ENCODE assay signal across 10 cellular contexts in the genomic region with DNA sequence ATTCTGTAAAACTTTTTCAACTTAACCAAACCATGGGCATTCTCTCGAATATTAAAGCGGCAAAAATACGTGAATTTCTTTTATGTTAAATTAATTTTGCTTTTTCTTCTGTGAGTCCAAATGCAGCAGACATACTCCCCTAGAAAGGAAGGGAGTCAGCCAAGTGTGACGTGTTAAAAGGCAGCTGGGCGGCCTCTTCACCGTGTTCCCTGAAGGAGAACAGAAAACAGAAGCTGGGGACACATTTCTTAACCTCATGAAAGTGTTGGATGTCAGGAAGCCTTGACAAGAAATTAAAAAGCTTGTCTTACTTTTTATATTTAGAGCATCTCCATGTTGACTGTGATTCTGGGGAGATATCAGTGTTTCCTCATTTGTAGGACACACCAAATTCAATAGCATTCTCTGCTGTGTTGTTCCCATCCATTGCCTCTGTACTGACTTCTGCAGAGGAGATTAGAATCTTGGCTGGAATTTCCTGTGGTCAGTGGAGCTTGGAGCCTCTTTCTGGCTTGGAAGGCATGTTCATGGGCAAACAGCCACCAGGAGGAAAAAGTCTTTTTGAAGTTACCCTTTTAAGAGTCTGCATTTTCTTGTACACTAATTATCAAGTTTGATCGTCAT.
A peak's percentile ranks its signal among the peaks of the same experiment; 100 is the strongest.
DNase-seq lines count a peak whose midpoint lies in the region; ATAC-seq lines count a peak whose summit lies in the region.
"Had no signal": no experiment of that assay in that cellular context is flagged by ENCODE, and none has a peak within 500 bp of the region (broad histone marks: within the 10 kb centered on the region; RNA-seq: fewer than 3 reads in every experiment).

No MANE protein-coding gene starts in this region.

- H3K4me1 ChIP-seq in mesodermal cell (ENCODE audit: control insufficient read depth, insufficient read depth, low read length, poor library complexity, severe bottlenecking): peaks cover 33% of the 10 kb centered on the region

- ATAC-seq in GM18511 (IDR thresholded peaks at IDR 0.05; ENCODE audit: unreplicated experiment): no peak

- DNase-seq in DMS53 treated with DMSO at 0.1 percent for 48 hours (lab: John Stamatoyannopoulos, UW; ENCODE audit: unreplicated experiment): peak; percentile 73
- DNase-seq in NCI-H146 (lab: John Stamatoyannopoulos, UW): peak; percentile 59
- DNase-seq in dedifferentiated amniotic fluid mesenchymal stem cell (ENCODE audit: extremely low spot score): peak; percentile 20
- DNase-seq in DMS114 treated with DMSO at 0.1 percent for 48 hours (lab: John Stamatoyannopoulos, UW; ENCODE audit: unreplicated experiment): no peak
- no peak for DNase-seq in activated CD8-positive, alpha-beta memory T cell treated with anti-CD3 and anti-CD28 coated beads, Interleukin-2, amount 50 U/mL, for 4 hours
- no peak for DNase-seq in NCI-H128 (lab: John Stamatoyannopoulos, UW; ENCODE audit: unreplicated experiment)

- H3K4me3 ChIP-seq in mesodermal cell (ENCODE audit: extremely low read depth, insufficient read depth, low read length, poor library complexity, severe bottlenecking): no peak overlapping the region
- H3K4me3 ChIP-seq: coronary artery had no signal

- WGBS in mesodermal cell (ENCODE audit: insufficient coverage in 2 of 2), 2 experiments: 67 to 78% methylated on average over 3 of the region's 7 CpGs

- peak overlapping the region; percentile 91 for H3K27ac ChIP-seq in mesodermal cell (ENCODE audit: low read depth, low read length, severe bottlenecking)
- H3K27ac ChIP-seq: coronary artery, HL-60 had no signal

- H3K36me3 ChIP-seq in mesodermal cell (ENCODE audit: control insufficient read depth, insufficient read depth, low read length): no peaks in the 10 kb centered on the region

- no peaks in the 10 kb centered on the region for H3K9me3 ChIP-seq in mesodermal cell (ENCODE audit: control insufficient read depth, low read length)

Comparison
In these comparisons a context has a peak if more than half of its experiments do, and no peak if none do; other contexts are left out.
1. DNase-seq: peak in DMS53 treated with DMSO at 0.1 percent for 48 hours (single experiment), NCI-H146 (single experiment) and dedifferentiated amniotic fluid mesenchymal stem cell (single experiment); none in DMS114 treated with DMSO at 0.1 percent for 48 hours (single experiment), activated CD8-positive, alpha-beta memory T cell treated with anti-CD3 and anti-CD28 coated beads, Interleukin-2, amount 50 U/mL, for 4 hours (single experiment) and NCI-H128 (single experiment).